In genomic region chr12:94239332-94239731, GRCh38 we compare ENCODE assay signal across 26 cellular contexts.
"Had no signal": no experiment of that assay in that cellular context is flagged by ENCODE, and none has a peak within 500 bp of the region (broad histone marks: within the 10 kb centered on the region; RNA-seq: fewer than 3 reads in every experiment).

No MANE protein-coding gene starts in this region.

- H3K36me3 Mint-ChIP-seq: type B pancreatic cell had no signal

- H3K9me3 Mint-ChIP-seq: activated CD4-positive, alpha-beta memory T cell treated with anti-CD3 and anti-CD28 coated beads for 36 hours; activated naive CD4-positive, alpha-beta T cell treated with anti-CD3 and anti-CD28 coated beads for 36 hours; activated T-helper 2 cell treated with anti-CD3 and anti-CD28 coated beads, Interferon-gamma antibody, Interleukin-2, Interleukin-4, amounts not matched to agents 10 μg/mL and 5 μg/mL and 100 μg/mL, durations not matched to agents 14 hours and 24 hours and 36 hours; endodermal cell; nephron; stimulated activated naive CD8-positive, alpha-beta T cell treated with anti-CD3 and anti-CD28 coated beads, Interleukin-15, Interleukin-2, amounts not matched to agents 100 ng/mL and 50 ng/mL, for 24 hours; type B pancreatic cell had no signal

- H3K27me3 ChIP-seq: brain microvascular endothelial cell, dorsolateral prefrontal cortex, sigmoid colon had no signal

- FAIRE-seq: colon, keratinocyte had no signal

- H3K27me3 Mint-ChIP-seq: activated CD4-positive, alpha-beta memory T cell treated with anti-CD3 and anti-CD28 coated beads for 36 hours; activated CD8-positive, alpha-beta memory T cell treated with anti-CD3 and anti-CD28 coated beads, Interleukin-2, amount 10 ng/mL, durations not matched to agents 7 days and 5 days; stimulated activated naive CD8-positive, alpha-beta T cell treated with anti-CD3 and anti-CD28 coated beads, Interleukin-15, Interleukin-2, amounts not matched to agents 100 ng/mL and 50 ng/mL, for 24 hours had no signal

- H3K4me1 Mint-ChIP-seq: endodermal cell, nephron had no signal

- DNase-seq: activated CD4-positive, alpha-beta memory T cell treated with anti-CD3 and anti-CD28 coated beads for 36 hours; activated CD4-positive, CD25-positive, alpha-beta regulatory T cell treated with anti-CD3 and anti-CD28 coated beads, Interleukin-2, amount 50 U/mL, for 72 hours; activated CD8-positive, alpha-beta memory T cell treated with anti-CD3 and anti-CD28 coated beads, Interleukin-2, amount 10 ng/mL, durations not matched to agents 7 days and 5 days; activated naive CD4-positive, alpha-beta T cell treated with anti-CD3 and anti-CD28 coated beads for 36 hours; activated T-cell treated with anti-CD3 and anti-CD28 coated beads, Interleukin-2, amount 50 U/mL, for 1 hour; anterior cingulate cortex; brain microvascular endothelial cell; central memory CD4-positive, alpha-beta T cell; dorsolateral prefrontal cortex; endodermal cell; foreskin keratinocyte; glutamatergic neuron; midbrain; nucleus accumbens; posterior cingulate gyrus; sigmoid colon; stimulated activated CD8-positive, alpha-beta memory T cell treated with anti-CD3 and anti-CD28 coated beads, Interleukin-4, amount 100 ng/mL, for 48 hours; T1000 had no signal

- H3K9me3 ChIP-seq: sigmoid colon had no signal

- H3K27ac ChIP-seq: brain microvascular endothelial cell, dorsolateral prefrontal cortex, epithelial cell of prostate, foreskin keratinocyte, sigmoid colon had no signal

- H3K4me3 Mint-ChIP-seq: activated CD4-positive, alpha-beta memory T cell treated with anti-CD3 and anti-CD28 coated beads for 36 hours; activated CD8-positive, alpha-beta memory T cell treated with anti-CD3 and anti-CD28 coated beads, Interleukin-2, amount 10 ng/mL, durations not matched to agents 7 days and 5 days; activated naive CD4-positive, alpha-beta T cell treated with anti-CD3 and anti-CD28 coated beads for 36 hours; endodermal cell; nephron; stimulated activated naive CD8-positive, alpha-beta T cell treated with anti-CD3 and anti-CD28 coated beads, Interleukin-15, Interleukin-2, amounts not matched to agents 100 ng/mL and 50 ng/mL, for 24 hours; type B pancreatic cell had no signal

- H3K27ac Mint-ChIP-seq: activated CD4-positive, alpha-beta memory T cell treated with anti-CD3 and anti-CD28 coated beads for 36 hours; activated CD8-positive, alpha-beta memory T cell treated with anti-CD3 and anti-CD28 coated beads, Interleukin-2, amount 10 ng/mL, durations not matched to agents 7 days and 5 days; activated naive CD4-positive, alpha-beta T cell treated with anti-CD3 and anti-CD28 coated beads for 36 hours; activated T-helper 2 cell treated with anti-CD3 and anti-CD28 coated beads, Interferon-gamma antibody, Interleukin-2, Interleukin-4, amounts not matched to agents 10 μg/mL and 5 μg/mL and 100 μg/mL, durations not matched to agents 14 hours and 24 hours and 36 hours; endodermal cell; nephron; stimulated activated naive CD8-positive, alpha-beta T cell treated with anti-CD3 and anti-CD28 coated beads, Interleukin-15, Interleukin-2, amounts not matched to agents 100 ng/mL and 50 ng/mL, for 24 hours; type B pancreatic cell had no signal

- ATAC-seq: activated CD8-positive, alpha-beta memory T cell treated with anti-CD3 and anti-CD28 coated beads, Interleukin-2, amount 10 ng/mL, durations not matched to agents 7 days and 5 days; foreskin keratinocyte had no signal

- H3K4me1 ChIP-seq: foreskin keratinocyte had no signal

- H3K36me3 ChIP-seq: brain microvascular endothelial cell, sigmoid colon had no signal

- H3K4me3 ChIP-seq: dorsolateral prefrontal cortex, lung, sigmoid colon had no signal
